In the genomic region with DNA sequence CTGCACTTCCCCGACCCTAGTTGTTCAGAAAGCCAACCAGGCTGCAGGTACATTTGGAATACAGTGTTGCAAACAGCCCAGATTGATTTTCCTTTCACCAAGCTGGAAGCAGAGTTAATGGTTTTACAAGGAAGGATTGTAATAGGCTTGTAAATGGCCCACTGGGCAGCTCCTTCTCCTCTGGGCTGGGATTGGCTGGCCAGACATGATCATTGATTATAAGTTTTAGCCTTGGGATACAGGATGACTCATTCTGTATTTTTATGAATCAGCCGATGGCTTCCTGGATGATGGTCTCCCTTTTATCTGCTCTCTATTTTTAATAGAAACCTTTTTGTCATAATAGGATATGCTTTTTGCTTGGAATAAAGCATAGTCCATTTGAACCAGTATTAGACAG, we compare ENCODE assay signal across 19 cellular contexts. TPM values are rescaled to one million over a fixed set of nuclear protein-coding genes. Genes with fewer than 3 reads are reported as not detected.
DNase-seq lines count a peak whose midpoint lies in the region; ATAC-seq, FAIRE-seq and TF ChIP-seq lines count a peak whose summit lies in the region.
"Had no signal": no experiment of that assay in that cellular context is flagged by ENCODE, and none has a peak within 500 bp of the region (broad histone marks: within the 10 kb centered on the region; RNA-seq: fewer than 3 reads in every experiment).

No MANE protein-coding gene starts in this region.

- H3K9me2 ChIP-seq in Karpas-422 (replicated peaks; ENCODE audit: insufficient read depth, low read length) = no peaks in the 10 kb centered on the region

- no peak for DNase-seq in AG04450 (ENCODE audit: low read depth, low spot score)
- peak; percentile 33 for DNase-seq in Karpas-422
- DNase-seq in bronchial epithelial cell (ENCODE audit: low read depth) = no peak
- peak; percentile 21 for DNase-seq in left kidney (ENCODE audit: low read depth, low spot score)
- no peak for DNase-seq in trophoblast cell
- no peak for DNase-seq in DMS153 treated with DMSO at 0.1 percent for 48 hours (lab: John Stamatoyannopoulos, UW; ENCODE audit: unreplicated experiment)
- no peak for DNase-seq in HEK293T (ENCODE audit: extremely low spot score)
- DNase-seq: H9, NCI-H1048, NCI-H1436 treated with DMSO at 0.1 percent for 48 hours, NCI-H2081, NCI-H510A, NCI-H774 had no signal

- H3K14ac ChIP-seq in trophoblast cell (ENCODE audit: low read length) = no peak overlapping the region

- H4K20me1 ChIP-seq in Karpas-422 (ENCODE audit: insufficient read depth, low read depth, low read length) = peaks cover 3% of the 10 kb centered on the region; the same call in 1 of the 2 replicates

- H2AFZ ChIP-seq in Karpas-422 (ENCODE audit: low read length) (no peak overlapping the region), trophoblast cell (ENCODE audit: insufficient read depth, low read length, poor library complexity) (no peak overlapping the region)

- POLR2A ChIA-PET in AG04450 (lab: Yijun Ruan, JAX) = interaction anchor here (1.5 kb wide), 1 partner anchor 69 kb away, joined by 7 read pairs; a partner anchor contains a TSS
- POLR2A ChIA-PET in HEK293T (lab: Yijun Ruan, JAX) = no interaction called here

- TF ChIP-seq CTCF in AG04450 (IDR thresholded peaks at IDR 0.05; ENCODE audit: low read depth, low read length) = no peak
- no peak for TF ChIP-seq CTCF in bronchial epithelial cell (IDR thresholded peaks at IDR 0.05; ENCODE audit: insufficient read depth, low read length, severe bottlenecking)

- no peak overlapping the region for H4K12ac ChIP-seq in trophoblast cell (ENCODE audit: low read depth, low read length)

- H2BK120ac ChIP-seq in trophoblast cell (ENCODE audit: insufficient read depth, low read length, poor library complexity) = no peak overlapping the region

- H3K27me3 ChIP-seq in AG04450 (ENCODE audit: control insufficient read depth, insufficient read depth, low read length) = no peaks in the 10 kb centered on the region
- peaks cover 5% of the 10 kb centered on the region; the same call in 1 of the 2 replicates for H3K27me3 ChIP-seq in Karpas-422 (ENCODE audit: low read length)
- H3K27me3 ChIP-seq in bronchial epithelial cell (ENCODE audit: control insufficient read depth, insufficient read depth, low read length) = peaks cover 24% of the 10 kb centered on the region
- peaks cover 20% of the 10 kb centered on the region for H3K27me3 ChIP-seq in trophoblast cell (ENCODE audit: insufficient read depth, low read length)

- H4K91ac ChIP-seq in trophoblast cell (ENCODE audit: low read depth, low read length) = no peak overlapping the region

- H3K36me3 ChIP-seq in Karpas-422 (ENCODE audit: insufficient read depth, low read length) (no peaks in the 10 kb centered on the region), bronchial epithelial cell (ENCODE audit: control insufficient read depth, insufficient read depth, low read length) (no peaks in the 10 kb centered on the region), trophoblast cell (ENCODE audit: control insufficient read depth in 1 of 2, insufficient read depth in 2 of 2, low read length in 2 of 2) (no peaks in the 10 kb centered on the region)

- no peak overlapping the region for H3K9ac ChIP-seq in Karpas-422 (ENCODE audit: low read length)
- H3K9ac ChIP-seq in trophoblast cell (ENCODE audit: low read length) = no peak overlapping the region
- H3K9ac ChIP-seq: KMS-11 had no signal

- CTCF ChIA-PET in AG04450 (lab: Charles Lee) = interaction anchor here (0.7 to 1.9 kb wide), 5 partner anchors 10 to 309 kb away, joined by 3 to 12 read pairs (median 3); a partner anchor contains a TSS
- CTCF ChIA-PET in HEK293T (lab: Yijun Ruan, JAX) = no interaction called here

- H2BK12ac ChIP-seq in trophoblast cell (ENCODE audit: low read length) = no peak overlapping the region

- FAIRE-seq in bronchial epithelial cell (lab: Jason Lieb, UNC) = peak; percentile 58
- FAIRE-seq: HepG2 had no signal

- H3K4me1 ChIP-seq in Karpas-422 (ENCODE audit: low read length) (peaks cover 21% of the 10 kb centered on the region), trophoblast cell (ENCODE audit: control insufficient read depth in 1 of 2, insufficient read depth in 2 of 2, low read length in 2 of 2) (peaks cover 10% of the 10 kb centered on the region in 2 experiments)

- H3K4ac ChIP-seq in trophoblast cell (ENCODE audit: low read depth, low read length) = no peak overlapping the region

- H3K27ac ChIP-seq in AG04450 (ENCODE audit: low read depth, low read length) (no peak overlapping the region), Karpas-422 (ENCODE audit: low read length) (no peak overlapping the region), trophoblast cell (ENCODE audit: low read depth, low read length) (no peak overlapping the region)
- H3K27ac ChIP-seq: KMS-11 had no signal

- H2BK5ac ChIP-seq in trophoblast cell (ENCODE audit: low read depth, low read length, poor library complexity) = no peak overlapping the region

- H3K79me2 ChIP-seq in Karpas-422 (ENCODE audit: low read length) = no peaks in the 10 kb centered on the region
- H3K79me2 ChIP-seq in trophoblast cell (ENCODE audit: control insufficient read depth, insufficient read depth, low read length, poor library complexity) = no peaks in the 10 kb centered on the region

- H3K23ac ChIP-seq in trophoblast cell (ENCODE audit: low read length) = no peak overlapping the region

- H2AK5ac ChIP-seq in trophoblast cell (ENCODE audit: low read length) = no peak overlapping the region

- H4K8ac ChIP-seq in trophoblast cell (ENCODE audit: low read depth, low read length) = no peak overlapping the region

- H3K4me3 ChIP-seq in AG04450 (ENCODE audit: low read depth, low read length) (peak overlapping the region; percentile 34), Karpas-422 (ENCODE audit: low read length) (no peak overlapping the region), bronchial epithelial cell (ENCODE audit: low read depth, low read length) (no peak overlapping the region), trophoblast cell (ENCODE audit: low read depth, low read length) (no peak overlapping the region)

- ATAC-seq in GM19324 (IDR thresholded peaks at IDR 0.05; ENCODE audit: low FRiP score, unreplicated experiment) = no peak
- ATAC-seq: HepG2, Panc1, Right ventricle myocardium inferior had no signal

- no peak overlapping the region for H3K18ac ChIP-seq in trophoblast cell (ENCODE audit: low read length)

- no CpG with 5 or more reads among the region's 2 CpGs for WGBS in trophoblast cell (ENCODE audit: extremely low coverage, insufficient coverage, insufficient read length)

- H3K4me2 ChIP-seq in Karpas-422 (ENCODE audit: low read depth, low read length, poor library complexity, severe bottlenecking) = no peak overlapping the region
- no peak overlapping the region for H3K4me2 ChIP-seq in trophoblast cell (ENCODE audit: low read length)
- H3K4me2 ChIP-seq: KMS-11 had no signal

- no peaks in the 10 kb centered on the region for H3K79me1 ChIP-seq in trophoblast cell (ENCODE audit: low read length)

- no peaks in the 10 kb centered on the region for H3K9me3 ChIP-seq in AG04450 (ENCODE audit: control insufficient read depth, insufficient read depth, low read length)
- H3K9me3 ChIP-seq in Karpas-422 (ENCODE audit: low read length) = no peaks in the 10 kb centered on the region
- peaks cover 1% of the 10 kb centered on the region for H3K9me3 ChIP-seq in trophoblast cell (ENCODE audit: insufficient read depth, low read depth, low read length)

TF ChIP-seq in HEK293T, 16 proteins besides CTCF, POLR2A, EP300 and RAD21:
- no peak for TF ChIP-seq SP1 (IDR thresholded peaks at IDR 0.05)
- TF ChIP-seq ARNT (IDR thresholded peaks at IDR 0.05) = no peak
- TF ChIP-seq FOXK2 (IDR thresholded peaks at IDR 0.05) = no peak
- TF ChIP-seq ZNF384 (IDR thresholded peaks at IDR 0.05) = no peak
- no peak for TF ChIP-seq NFRKB (IDR thresholded peaks at IDR 0.05)
- TF ChIP-seq BHLHE40 (IDR thresholded peaks at IDR 0.05; ENCODE audit: borderline replicate concordance) = no peak
- no peak for TF ChIP-seq FOXA1 (IDR thresholded peaks at IDR 0.05)
- no peak for TF ChIP-seq HDGF (IDR thresholded peaks at IDR 0.05; ENCODE audit: borderline replicate concordance)

RNA-seq across cellular contexts. Expression of a gene that starts 2.6 kb away (rescaled TPM):
- 115 and 128 TPM in 2 replicates for polyA plus RNA-seq in AG04450 (2011; rRNA removed)
- 79.3 and 89.3 TPM in 2 replicates for polyA minus RNA-seq in AG04450 (2011; rRNA and poly(A)+ RNA removed)
- total RNA-seq in Karpas-422 (2014; rRNA removed; shearing (Covaris generic); ENCODE audit: low replicate concordance) = 5.1 and 5.8 TPM in 2 replicates
- not detected in 2 replicates for total RNA-seq in bronchial epithelial cell
- 2.1 and 2.6 TPM in 2 replicates for polyA plus RNA-seq in trophoblast cell (2013)
- total RNA-seq: A172, HepG2 had no signal
- polyA plus RNA-seq: HepG2 had no signal

Comparison
In these comparisons a context has a peak if more than half of its experiments do, and no peak if none do; other contexts are left out.
1. DNase-seq: peak in Karpas-422 (single experiment) and left kidney (single experiment); none in AG04450 (single experiment), bronchial epithelial cell (single experiment), trophoblast cell (0 of 2), DMS153 treated with DMSO at 0.1 percent for 48 hours (single experiment) and HEK293T (single experiment).